In the genomic region with DNA sequence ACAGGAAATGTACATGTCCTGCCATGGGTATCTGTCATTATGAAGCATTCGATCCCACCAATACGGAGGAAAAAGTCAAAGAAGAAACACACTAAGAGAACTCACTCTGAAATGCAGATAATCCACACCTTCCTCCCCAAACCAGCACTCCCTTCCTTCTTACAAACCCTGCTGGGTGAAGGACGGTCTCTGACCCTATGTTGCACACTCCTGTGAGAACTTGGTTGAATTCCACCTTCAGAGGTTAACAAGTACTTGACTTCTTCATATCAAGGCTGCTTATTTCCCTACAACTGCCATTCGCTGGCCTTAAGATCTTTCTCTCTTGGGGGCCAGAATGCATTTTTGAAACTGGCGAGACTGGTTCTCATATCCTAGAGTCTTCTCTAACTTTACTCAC, we compare ENCODE assay signal across 1 cellular context.
A peak's percentile ranks its signal among the peaks of the same experiment; 100 is the strongest.
TF ChIP-seq lines count a peak whose summit lies in the region.

No MANE protein-coding gene starts in this region.

TF ChIP-seq in GM12878, 131 proteins besides CTCF, POLR2A, EP300 and RAD21:
- peak; percentile 47; the same call in 1 of the 2 replicates for TF ChIP-seq POLR2AphosphoS5 (IDR thresholded peaks at IDR 0.05; ENCODE audit: low read length)
- TF ChIP-seq, protein P1, sequence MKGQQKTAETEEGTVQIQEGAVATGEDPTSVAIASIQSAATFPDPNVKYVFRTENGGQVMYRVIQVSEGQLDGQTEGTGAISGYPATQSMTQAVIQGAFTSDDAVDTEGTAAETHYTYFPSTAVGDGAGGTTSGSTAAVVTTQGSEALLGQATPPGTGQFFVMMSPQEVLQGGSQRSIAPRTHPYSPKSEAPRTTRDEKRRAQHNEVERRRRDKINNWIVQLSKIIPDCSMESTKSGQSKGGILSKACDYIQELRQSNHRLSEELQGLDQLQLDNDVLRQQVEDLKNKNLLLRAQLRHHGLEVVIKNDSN (IDR thresholded peaks at IDR 0.05; ENCODE audit: borderline replicate concordance, extremely low read length, insufficient read depth, low read depth, low read length), result no peak
